In the genomic region with DNA sequence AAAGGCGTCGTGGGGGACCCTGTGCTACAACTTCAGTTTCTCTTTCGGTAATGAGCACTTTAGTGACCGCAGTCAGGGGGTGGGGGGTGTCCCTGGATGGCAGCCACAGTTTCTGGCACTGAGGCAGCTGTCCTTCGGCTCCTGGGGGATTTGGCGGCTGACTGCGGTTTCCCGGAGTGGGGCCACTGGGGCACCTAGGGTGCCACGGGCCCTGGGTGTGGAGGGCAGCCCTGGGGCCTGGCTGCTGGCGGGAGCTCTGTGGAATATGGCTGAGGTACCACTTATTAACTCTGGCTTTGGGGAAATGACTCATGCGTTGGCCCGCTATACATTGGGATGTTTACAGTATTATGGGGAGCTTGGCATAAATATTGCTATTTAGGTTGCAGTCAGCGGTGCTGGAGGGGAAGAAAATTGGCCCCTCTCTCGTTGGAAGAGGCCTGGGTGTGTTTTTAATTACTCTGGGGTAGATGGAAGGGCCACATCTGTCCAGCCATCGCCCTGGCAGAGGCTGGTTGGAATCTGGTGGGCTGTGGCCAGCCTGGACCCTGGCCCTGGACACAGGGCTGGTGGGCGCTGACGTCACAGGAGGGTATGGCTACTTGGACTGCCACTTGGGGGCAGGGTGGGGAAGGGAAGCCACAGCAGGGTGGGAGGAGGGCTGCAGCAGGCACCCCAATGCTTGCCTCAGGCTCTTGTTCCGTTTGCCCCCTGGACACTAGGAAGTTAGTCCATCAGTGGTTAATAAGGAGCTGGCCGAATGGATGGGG, we compare ENCODE assay signal across 9 cellular contexts. TPM values are rescaled to one million over a fixed set of nuclear protein-coding genes. Genes with fewer than 3 reads are reported as not detected.
DNase-seq lines count a peak whose midpoint lies in the region; ATAC-seq, FAIRE-seq and TF ChIP-seq lines count a peak whose summit lies in the region.
"Had no signal": no experiment of that assay in that cellular context is flagged by ENCODE, and none has a peak within 500 bp of the region (broad histone marks: within the 10 kb centered on the region; RNA-seq: fewer than 3 reads in every experiment).

No MANE protein-coding gene starts in this region.

- DNase-seq in activated CD4-positive, alpha-beta T cell treated with anti-CD3 and anti-CD28 coated beads for 48 hours, result peak; percentile 35
- no peak for DNase-seq in activated CD4-positive, alpha-beta T cell treated with anti-CD3 and anti-CD28 coated beads for 1 hour
- DNase-seq in Panc1 (ENCODE audit: low read depth, low spot score) (no peak), endothelial cell of umbilical vein (ENCODE audit: low read depth, low spot score) (peak; percentile 70), NOMO-1 treated with dmso at 0.1 percent for 144 hours (lab: John Stamatoyannopoulos, UW; ENCODE audit: unreplicated experiment) (no peak), spleen (no peak)
- peak in 2 of 3 experiments; percentile 21 to 23 for DNase-seq in stimulated activated CD4-positive, alpha-beta T cell treated with anti-CD3 and anti-CD28 coated beads, TNF-alpha, amount 100 ng/mL, for 24 hours (ENCODE audit: low read depth in 3 of 3)
- DNase-seq: NCI-H1930 had no signal

- BruUV-seq in Panc1 (replicated peaks; lab: Mats Ljungman, UMichigan) (no TSS peak), endothelial cell of umbilical vein (replicated peaks; lab: Mats Ljungman, UMichigan) (no TSS peak)

- dilution Hi-C loops in endothelial cell of umbilical vein (cut with MboI; ENCODE audit: extremely low pct_ligation_motif_present, low sequenced_read_pairs), result no loop called here

- no peak overlapping the region for H2AFZ ChIP-seq in endothelial cell of umbilical vein (ENCODE audit: low read depth, low read length)

- H4K20me1 ChIP-seq in endothelial cell of umbilical vein (replicated peaks; ENCODE audit: control insufficient read depth, extremely low read depth, insufficient read depth, low read length), result no peaks in the 10 kb centered on the region

- POLR2A ChIA-PET in Panc1 (lab: Charles Lee) (no interaction called here), endothelial cell of umbilical vein (lab: Charles Lee) (interaction anchor here (0.9 kb wide), 1 partner anchor 33 kb away, joined by 3 read pairs; no protein-coding TSS in a partner anchor)

- CTCF ChIA-PET in Panc1 (lab: Charles Lee), result no interaction called here
- CTCF ChIA-PET in endothelial cell of umbilical vein (lab: Charles Lee), result interaction anchor here (0.6 to 2.7 kb wide), 14 partner anchors 8 to 176 kb away, joined by 3 to 14 read pairs (median 4); no protein-coding TSS in a partner anchor

- intact Hi-C loops in Panc1 (cut with micrococcal nuclease; ENCODE audit: unreplicated experiment) (no loop called here), endothelial cell of umbilical vein (cut with micrococcal nuclease) (loop anchor here (2.0 kb wide), 1 partner anchor 26 kb away; no protein-coding TSS in a partner anchor), spleen (cut with DNase I; ENCODE audit: low total_unique reads) (no loop called here)

- H3K79me2 ChIP-seq in endothelial cell of umbilical vein (ENCODE audit: control insufficient read depth, insufficient read depth, low read length), result peaks cover 64% of the 10 kb centered on the region

- H3K27ac ChIP-seq in Panc1 (ENCODE audit: low read length), result peak overlapping the region; percentile 31
- peak overlapping the region; percentile 33 for H3K27ac ChIP-seq in endothelial cell of umbilical vein (ENCODE audit: insufficient read depth, low read depth, low read length)
- H3K27ac ChIP-seq in spleen, result no peak overlapping the region

- H3K9me3 ChIP-seq in Panc1 (ENCODE audit: control insufficient read depth, insufficient read depth, low read depth, low read length) (no peaks in the 10 kb centered on the region), endothelial cell of umbilical vein (replicated peaks; ENCODE audit: control insufficient read depth, insufficient read depth, low read length) (no peaks in the 10 kb centered on the region), spleen (no peaks in the 10 kb centered on the region)

- H3K4me2 ChIP-seq in endothelial cell of umbilical vein (ENCODE audit: insufficient read depth, low read length), result peak overlapping the region; percentile 86

- 0 out of 2 replicates have a peak, but pooled peaks have one; percentile 31 for ATAC-seq in Panc1
- no peak for ATAC-seq in GM21786 (IDR thresholded peaks at IDR 0.05; ENCODE audit: unreplicated experiment)

- H3K9ac ChIP-seq in endothelial cell of umbilical vein (replicated peaks; ENCODE audit: extremely low read depth, insufficient read depth, low read length), result peak overlapping the region; percentile 41

- H3K27me3 ChIP-seq in Panc1 (ENCODE audit: control insufficient read depth, insufficient read depth, low read length), result no peaks in the 10 kb centered on the region
- no peaks in the 10 kb centered on the region for H3K27me3 ChIP-seq in endothelial cell of umbilical vein (ENCODE audit: control insufficient read depth in 2 of 2, insufficient read depth in 2 of 2, low read length in 2 of 2)
- H3K27me3 ChIP-seq in spleen (replicated peaks in 1 of 7), result peaks cover 0 to 83% (median 25%) of the 10 kb centered on the region in 7 donors

- WGBS in spleen, 5 donors, result 60 to 75% (median 68%) methylated on average over 19 of the region's 19 CpGs

- H3K4me3 ChIP-seq in Panc1 (ENCODE audit: low read depth in 2 of 2, low read length in 2 of 2) (peak overlapping the region; percentile 49 to 58), endothelial cell of umbilical vein (replicated peaks in 1 of 3; ENCODE audit: insufficient read depth in 1 of 3, low read depth in 1 of 3, low read length in 3 of 3) (peak overlapping the region; percentile 50 to 81 (median 76)), spleen (peak overlapping the region in 3 of 8 donors; percentile 41 to 70 (median 45))

- TF ChIP-seq CTCF in Panc1 (IDR thresholded peaks at IDR 0.05), result no peak
- TF ChIP-seq CTCF in endothelial cell of umbilical vein (IDR thresholded peaks at IDR 0.05; ENCODE audit: extremely low read depth in 1 of 2, insufficient read depth in 1 of 2, low read depth in 1 of 2, low read length in 2 of 2), result no peak
- TF ChIP-seq CTCF in spleen (IDR thresholded peaks at IDR 0.05 in 8 of 11, conservative IDR thresholded peaks at IDR 0.05 in 3 of 11), result no peak

- peak; percentile 90 for FAIRE-seq in endothelial cell of umbilical vein (lab: Jason Lieb, UNC)

- H3K9me1 ChIP-seq in endothelial cell of umbilical vein (replicated peaks; ENCODE audit: control insufficient read depth, extremely low read depth, insufficient read depth, low read length), result no peaks in the 10 kb centered on the region

- TF ChIP-seq POLR2A in endothelial cell of umbilical vein (IDR thresholded peaks at IDR 0.05; ENCODE audit: low read depth, low read length) (no peak), spleen (IDR thresholded peaks at IDR 0.05) (no peak)

- H3K36me3 ChIP-seq in Panc1 (ENCODE audit: control insufficient read depth, insufficient read depth, low read length) (no peaks in the 10 kb centered on the region), endothelial cell of umbilical vein (ENCODE audit: control insufficient read depth in 2 of 2, extremely low read depth in 1 of 2, insufficient read depth in 2 of 2, low read length in 2 of 2) (peaks cover 0 to 2% of the 10 kb centered on the region in 2 experiments), spleen (no peaks in the 10 kb centered on the region)

- H3K4me1 ChIP-seq in Panc1 (ENCODE audit: control insufficient read depth, insufficient read depth, low read length) (peaks cover 37% of the 10 kb centered on the region), endothelial cell of umbilical vein (ENCODE audit: control insufficient read depth, extremely low read depth, insufficient read depth, low read length) (peaks cover 20% of the 10 kb centered on the region), spleen (peaks cover 0 to 45% (median 27%) of the 10 kb centered on the region in 6 donors)

- in situ Hi-C loops in Panc1 (cut with HindIII; ENCODE audit: low pct_unique_long_range_greater_than_20kb, low sequenced_read_pairs), result no loop called here

TF ChIP-seq in endothelial cell of umbilical vein, 7 proteins besides CTCF, POLR2A, EP300 and RAD21 (continues in another document):
- TF ChIP-seq GATA2 (IDR thresholded peaks at IDR 0.05; ENCODE audit: insufficient read depth, insufficient read length, low read depth, low read length), result no peak
- TF ChIP-seq JUN (IDR thresholded peaks at IDR 0.05; ENCODE audit: borderline replicate concordance, insufficient read depth, insufficient read length, low read depth), result peak; percentile 49
- no peak for TF ChIP-seq POLR2AphosphoS5 (IDR thresholded peaks at IDR 0.05; ENCODE audit: insufficient read depth, low read depth, low read length)
- TF ChIP-seq EZH2 (IDR thresholded peaks at IDR 0.05; ENCODE audit: borderline replicate concordance, low read depth, low read length, severe bottlenecking), result no peak
- TF ChIP-seq FOS (IDR thresholded peaks at IDR 0.05; ENCODE audit: borderline replicate concordance, insufficient read depth, low read length), result peak; percentile 85
- TF ChIP-seq MYC (IDR thresholded peaks at IDR 0.05; ENCODE audit: low read depth, low read length), result no peak

RNA-seq across cellular contexts. Expression of a gene that starts 2.0 kb away (rescaled TPM):
- 29.0 TPM for total RNA-seq in Panc1 (2021; ENCODE audit: unreplicated experiment)
- 27.5 TPM for polyA plus RNA-seq in Panc1 (2012; ENCODE audit: insufficient read length)
- 69.1 and 69.5 TPM in 2 replicates for total RNA-seq in endothelial cell of umbilical vein
- polyA plus RNA-seq in endothelial cell of umbilical vein, result 46.0 and 50.8 TPM in 2 replicates
- polyA plus RNA-seq in endothelial cell of umbilical vein (2011; cell fraction: cytosol; rRNA removed), result 38.3 and 38.5 TPM in 2 replicates
- polyA plus RNA-seq in endothelial cell of umbilical vein (2011; cell fraction: nucleus; rRNA removed), result 26.6 and 28.8 TPM in 2 replicates
- polyA plus RNA-seq in endothelial cell of umbilical vein (2012), result 72.1 and 77.1 TPM in 2 replicates
- 78.6 and 80.2 TPM in 2 replicates for polyA minus RNA-seq in endothelial cell of umbilical vein
- polyA minus RNA-seq in endothelial cell of umbilical vein (2011; cell fraction: cytosol; rRNA and poly(A)+ RNA removed), result 3.1 TPM
- 33.2 and 36.8 TPM in 2 replicates for polyA minus RNA-seq in endothelial cell of umbilical vein (2011; cell fraction: nucleus; rRNA and poly(A)+ RNA removed)
- total RNA-seq in spleen, result 1 to 10 TPM; 2.5 to 9.3 (median 7.3) TPM
- polyA plus RNA-seq in spleen, result 1 to 10 TPM in 2 of 3 donors, under 1 TPM in 1; 0.67 to 2.0 (median 1.3) TPM

RNA-seq across cellular contexts. Expression of a gene that starts 59.7 kb away (rescaled TPM):
- total RNA-seq in Panc1 (2021; ENCODE audit: unreplicated experiment) (0.33 TPM), endothelial cell of umbilical vein (not detected in 2 replicates), spleen (1,000 to 10,000 TPM; 1,098 to 3,817 (median 2,128) TPM)
- not detected for polyA plus RNA-seq in Panc1 (2012; ENCODE audit: insufficient read length)
- polyA plus RNA-seq in endothelial cell of umbilical vein (not detected in 2 replicates), spleen (100 to 1,000 TPM; 225 to 496 (median 490) TPM)
- polyA plus RNA-seq in endothelial cell of umbilical vein (2011; cell fraction: cytosol; rRNA removed), result not detected in 2 replicates
- polyA plus RNA-seq in endothelial cell of umbilical vein (2011; cell fraction: nucleus; rRNA removed), result not detected in 2 replicates
- not detected in 2 replicates for polyA plus RNA-seq in endothelial cell of umbilical vein (2012)
- not detected in 2 replicates for polyA minus RNA-seq in endothelial cell of umbilical vein
- not detected for polyA minus RNA-seq in endothelial cell of umbilical vein (2011; cell fraction: cytosol; rRNA and poly(A)+ RNA removed)
- not detected in 2 replicates for polyA minus RNA-seq in endothelial cell of umbilical vein (2011; cell fraction: nucleus; rRNA and poly(A)+ RNA removed)

Comparison
In these comparisons a context has a peak if more than half of its experiments do, and no peak if none do; other contexts are left out.
1. DNase-seq: peak in activated CD4-positive, alpha-beta T cell treated with anti-CD3 and anti-CD28 coated beads for 48 hours (single experiment), endothelial cell of umbilical vein (single experiment) and stimulated activated CD4-positive, alpha-beta T cell treated with anti-CD3 and anti-CD28 coated beads, TNF-alpha, amount 100 ng/mL, for 24 hours (2 of 3); none in activated CD4-positive, alpha-beta T cell treated with anti-CD3 and anti-CD28 coated beads for 1 hour (single experiment), Panc1 (single experiment), NOMO-1 treated with dmso at 0.1 percent for 144 hours (single experiment) and spleen (single experiment).
2. H3K27ac ChIP-seq: peak in Panc1 (single experiment) and endothelial cell of umbilical vein (single experiment); none in spleen (0 of 8).
3. RNA of a gene that starts 59.7 kb away (total RNA-seq): 1,098 to 3,817 TPM in spleen; 0.33 TPM in Panc1 (single experiment) and not detected in endothelial cell of umbilical vein; every median in the first group is over 100 times any median in the second.